Comparison of ENCODE assay signal across 10 cellular contexts in genomic region chr11:102139081-102139498, GRCh38. TPM values are rescaled to one million over a fixed set of nuclear protein-coding genes. Genes with fewer than 3 reads are reported as not detected.
DNase-seq lines count a peak whose midpoint lies in the region; ATAC-seq and TF ChIP-seq lines count a peak whose summit lies in the region.
"Had no signal": no experiment of that assay in that cellular context is flagged by ENCODE, and none has a peak within 500 bp of the region (broad histone marks: within the 10 kb centered on the region; RNA-seq: fewer than 3 reads in every experiment).

No MANE protein-coding gene starts in this region.

- no peak overlapping the region for H3K4ac ChIP-seq in mesenchymal stem cell (ENCODE audit: low read depth in 1 of 2, low read length in 2 of 2)

- intact Hi-C loops in Panc1 (cut with micrococcal nuclease; ENCODE audit: unreplicated experiment) (no loop called here), esophagus squamous epithelium (cut with DNase I) (no loop called here)
- intact Hi-C loops in activated CD4-positive, alpha-beta T cell treated with anti-CD3 and anti-CD28 coated beads for 36 hours (cut with DNase I, micrococcal nuclease): no loop called here

- no peak overlapping the region for H2BK5ac ChIP-seq in mesenchymal stem cell (ENCODE audit: low read depth, low read length, poor library complexity, severe bottlenecking)

- DNase-seq in Panc1 (ENCODE audit: low read depth, low spot score): no peak
- no peak for DNase-seq in esophagus squamous epithelium (lab: John Stamatoyannopoulos, UW)
- DNase-seq in mesenchymal stem cell: peak; percentile 86
- DNase-seq in substantia nigra (lab: John Stamatoyannopoulos, UW): no peak
- no peak for DNase-seq in activated naive CD4-positive, alpha-beta T cell treated with anti-CD3 and anti-CD28 coated beads, Interleukin-2, amount 50 U/mL, for 72 hours (ENCODE audit: low spot score in 2 of 2)
- DNase-seq in activated CD4-positive, alpha-beta T cell treated with anti-CD3 and anti-CD28 coated beads for 36 hours: no peak
- DNase-seq in HuH-7.5 (ENCODE audit: low spot score): no peak
- DNase-seq: BE2C; stimulated activated CD4-positive, alpha-beta T cell treated with anti-CD3 and anti-CD28 coated beads, Interleukin-15, amount 100 ng/mL, for 24 hours had no signal

- peaks cover 13% of the 10 kb centered on the region for H3K36me3 ChIP-seq in ACC112 (ENCODE audit: insufficient read depth, low read length)
- no peaks in the 10 kb centered on the region for H3K36me3 ChIP-seq in Panc1 (ENCODE audit: control insufficient read depth, insufficient read depth, low read length)
- peaks cover 0 to 7% (median 0%) of the 10 kb centered on the region in 3 donors for H3K36me3 ChIP-seq in esophagus squamous epithelium
- peaks cover 7 to 34% of the 10 kb centered on the region in 2 experiments for H3K36me3 ChIP-seq in mesenchymal stem cell (ENCODE audit: control insufficient read depth in 1 of 2, insufficient read depth in 2 of 2, low read depth in 1 of 2, low read length in 2 of 2)
- H3K36me3 ChIP-seq: BE2C had no signal

- H3K27me3 Mint-ChIP-seq in activated CD4-positive, alpha-beta T cell treated with anti-CD3 and anti-CD28 coated beads for 36 hours: peaks cover 9% of the 10 kb centered on the region

- no peak overlapping the region for H3K27ac Mint-ChIP-seq in activated naive CD4-positive, alpha-beta T cell treated with anti-CD3 and anti-CD28 coated beads, Interleukin-2, amount 50 U/mL, for 72 hours
- H3K27ac Mint-ChIP-seq in activated CD4-positive, alpha-beta T cell treated with anti-CD3 and anti-CD28 coated beads for 36 hours: no peak overlapping the region

- H4K91ac ChIP-seq in mesenchymal stem cell (ENCODE audit: low read length): no peak overlapping the region

- peak overlapping the region; percentile 73 for H3K9ac ChIP-seq in mesenchymal stem cell (ENCODE audit: low read length)

- H3K4me2 ChIP-seq in mesenchymal stem cell (ENCODE audit: low read length, poor library complexity, severe bottlenecking): no peak overlapping the region

- no peak overlapping the region for H3K14ac ChIP-seq in mesenchymal stem cell (ENCODE audit: low read length in 2 of 2)

- H3K18ac ChIP-seq in mesenchymal stem cell (ENCODE audit: low read depth in 1 of 2, low read length in 2 of 2): peak overlapping the region in 1 of 2 experiments; percentile 23

- WGBS in esophagus squamous epithelium, 2 donors: 11 to 18% methylated on average over 3 of the region's 3 CpGs
- 9% methylated on average over 2 of the region's 3 CpGs for WGBS in mesenchymal stem cell

- peak overlapping the region; percentile 95 for H3K27ac ChIP-seq in ACC112 (ENCODE audit: low read depth, low read length)
- H3K27ac ChIP-seq in Panc1 (ENCODE audit: low read length): peak overlapping the region; percentile 60
- peak overlapping the region; percentile 30 to 75 (median 38) for H3K27ac ChIP-seq in esophagus squamous epithelium
- H3K27ac ChIP-seq in mesenchymal stem cell (ENCODE audit: low read length, poor library complexity, severe bottlenecking): peak overlapping the region; percentile 33
- H3K27ac ChIP-seq in substantia nigra (ENCODE audit: low read depth, low read length, poor library complexity, severe bottlenecking): no peak overlapping the region

- H2BK120ac ChIP-seq in mesenchymal stem cell (ENCODE audit: low read depth, low read length): no peak overlapping the region

- POLR2A ChIA-PET in Panc1 (lab: Charles Lee): interaction anchor here (0.7 kb wide), 1 partner anchor 28 kb away, joined by 3 read pairs; no protein-coding TSS in a partner anchor
- POLR2A ChIA-PET in activated CD4-positive, alpha-beta T cell treated with anti-CD3 and anti-CD28 coated beads for 36 hours (lab: Charles Lee): interaction anchor here (1.6 kb wide), 1 partner anchor 131 kb away, joined by 5 read pairs; no protein-coding TSS in a partner anchor

- ATAC-seq in Panc1: peak; percentile 28; the same call in 1 of the 2 replicates
- ATAC-seq in activated naive CD4-positive, alpha-beta T cell treated with anti-CD3 and anti-CD28 coated beads, Interleukin-2, amount 50 U/mL, for 72 hours: no peak
- no peak for ATAC-seq in activated CD4-positive, alpha-beta T cell treated with anti-CD3 and anti-CD28 coated beads for 36 hours

- H2BK15ac ChIP-seq in mesenchymal stem cell (ENCODE audit: low read depth, poor library complexity, severe bottlenecking): no peak overlapping the region

- H3K4me3 ChIP-seq in ACC112 (ENCODE audit: low read depth, low read length) (peak overlapping the region; percentile 32), Panc1 (ENCODE audit: low read depth in 2 of 2, low read length in 2 of 2) (no peak overlapping the region), esophagus squamous epithelium (peak overlapping the region in 1 of 4 donors; percentile 6), mesenchymal stem cell (ENCODE audit: insufficient read depth in 1 of 2, low read depth in 1 of 2, low read length in 2 of 2) (peak overlapping the region in 1 of 2 experiments; percentile 28)

- H2BK12ac ChIP-seq in mesenchymal stem cell (ENCODE audit: low read length in 2 of 2): no peak overlapping the region

- CTCF ChIA-PET in Panc1 (lab: Charles Lee): interaction anchor here (0.7 kb wide), 3 partner anchors 60 to 313 kb away, joined by 3 to 4 read pairs (median 3); no protein-coding TSS in a partner anchor
- CTCF ChIA-PET in activated CD4-positive, alpha-beta T cell treated with anti-CD3 and anti-CD28 coated beads for 36 hours (lab: Charles Lee): interaction anchor here (0.6 kb wide), 1 partner anchor 22 kb away, joined by 3 read pairs; no protein-coding TSS in a partner anchor

- H3K79me2 ChIP-seq in ACC112 (ENCODE audit: control insufficient read depth, insufficient read depth, low read length, unreplicated experiment): peaks cover 90% of the 10 kb centered on the region

- no TSS peak for BruUV-seq in Panc1 (replicated peaks; lab: Mats Ljungman, UMichigan)

- H3K23ac ChIP-seq in mesenchymal stem cell (ENCODE audit: low read length in 2 of 2): no peak overlapping the region

- no peaks in the 10 kb centered on the region for H3K79me1 ChIP-seq in mesenchymal stem cell (replicated peaks; ENCODE audit: low read length, poor library complexity, severe bottlenecking)

- no peak overlapping the region for H3K4me3 Mint-ChIP-seq in activated CD4-positive, alpha-beta T cell treated with anti-CD3 and anti-CD28 coated beads for 36 hours

- H3K27me3 ChIP-seq in ACC112 (ENCODE audit: insufficient read depth, low read length) (no peaks in the 10 kb centered on the region), Panc1 (ENCODE audit: control insufficient read depth, insufficient read depth, low read length) (no peaks in the 10 kb centered on the region), esophagus squamous epithelium (no peaks in the 10 kb centered on the region), mesenchymal stem cell (ENCODE audit: control insufficient read depth in 1 of 2, insufficient read depth in 1 of 2, low read length in 2 of 2) (no peaks in the 10 kb centered on the region)
- H3K27me3 ChIP-seq: BE2C had no signal

- H3K9me3 ChIP-seq in Panc1 (ENCODE audit: control insufficient read depth, insufficient read depth, low read depth, low read length) (peaks cover 3% of the 10 kb centered on the region; the same call in 1 of the 2 replicates), esophagus squamous epithelium (no peaks in the 10 kb centered on the region), mesenchymal stem cell (ENCODE audit: control insufficient read depth, low read length) (no peaks in the 10 kb centered on the region)
- H3K9me3 ChIP-seq: BE2C had no signal

- TF ChIP-seq CTCF in Panc1 (IDR thresholded peaks at IDR 0.05): no peak
- TF ChIP-seq CTCF in esophagus squamous epithelium (IDR thresholded peaks at IDR 0.05): no peak

- no peaks in the 10 kb centered on the region for H3K4me1 Mint-ChIP-seq in activated CD4-positive, alpha-beta T cell treated with anti-CD3 and anti-CD28 coated beads for 36 hours

- H3K4me1 ChIP-seq in ACC112 (ENCODE audit: control insufficient read depth, insufficient read depth, low read length, unreplicated experiment) (peaks cover 44% of the 10 kb centered on the region), Panc1 (ENCODE audit: control insufficient read depth, insufficient read depth, low read length) (peaks cover 29% of the 10 kb centered on the region), esophagus squamous epithelium (peaks cover 9 to 56% (median 15%) of the 10 kb centered on the region in 3 donors), mesenchymal stem cell (ENCODE audit: control insufficient read depth, insufficient read depth, low read depth, low read length) (no peaks in the 10 kb centered on the region)
- H3K4me1 ChIP-seq: BE2C had no signal

- H4K8ac ChIP-seq in mesenchymal stem cell (ENCODE audit: low read length): no peak overlapping the region

- H2AK5ac ChIP-seq in mesenchymal stem cell (ENCODE audit: low read length, severe bottlenecking): no peak overlapping the region

- H2AFZ ChIP-seq in ACC112 (ENCODE audit: low read length, unreplicated experiment): no peak overlapping the region
- H2AFZ ChIP-seq in mesenchymal stem cell (ENCODE audit: low read depth, low read length): no peak overlapping the region

- H3K36me3 Mint-ChIP-seq in activated naive CD4-positive, alpha-beta T cell treated with anti-CD3 and anti-CD28 coated beads, Interleukin-2, amount 50 U/mL, for 72 hours: no peaks in the 10 kb centered on the region
- H3K36me3 Mint-ChIP-seq in activated CD4-positive, alpha-beta T cell treated with anti-CD3 and anti-CD28 coated beads for 36 hours (ENCODE audit: low read depth): no peaks in the 10 kb centered on the region

- in situ Hi-C loops in Panc1 (cut with HindIII; ENCODE audit: low pct_unique_long_range_greater_than_20kb, low sequenced_read_pairs): no loop called here

- no peak for TF ChIP-seq POLR2A in esophagus squamous epithelium (IDR thresholded peaks at IDR 0.05)

- no peaks in the 10 kb centered on the region for H3K9me3 Mint-ChIP-seq in activated naive CD4-positive, alpha-beta T cell treated with anti-CD3 and anti-CD28 coated beads, Interleukin-2, amount 50 U/mL, for 72 hours
- H3K9me3 Mint-ChIP-seq in activated CD4-positive, alpha-beta T cell treated with anti-CD3 and anti-CD28 coated beads for 36 hours (ENCODE audit: low read depth): no peaks in the 10 kb centered on the region

RNA-seq across cellular contexts. Expression of gene YAP1, which starts 28.8 kb away (rescaled TPM):
- total RNA-seq in Panc1 (2021; ENCODE audit: unreplicated experiment) (158 TPM), esophagus squamous epithelium (100 to 1,000 TPM in 3 of 4 donors, 10 to 100 TPM in 1; 97.0 to 177 (median 142) TPM)
- 103 TPM for polyA plus RNA-seq in Panc1 (2012; ENCODE audit: insufficient read length)
- polyA plus RNA-seq in mesenchymal stem cell (2013, experiment 1 of 2): 85.8 TPM
- polyA plus RNA-seq in mesenchymal stem cell (2013, experiment 2 of 2): 87.1 TPM
- under 1 TPM; 0.62 to 0.75 TPM for total RNA-seq in activated naive CD4-positive, alpha-beta T cell treated with anti-CD3 and anti-CD28 coated beads, Interleukin-2, amount 50 U/mL, for 72 hours
- under 1 TPM; 0.21 to 0.25 TPM for total RNA-seq in activated CD4-positive, alpha-beta T cell treated with anti-CD3 and anti-CD28 coated beads for 36 hours

Comparison
In these comparisons a context has a peak if more than half of its experiments do, and no peak if none do; other contexts are left out.
1. RNA of gene YAP1, which starts 28.8 kb away (total RNA-seq): 158 TPM in Panc1 (single experiment) and 97.0 to 177 TPM in esophagus squamous epithelium; 0.62 to 0.75 TPM in activated naive CD4-positive, alpha-beta T cell treated with anti-CD3 and anti-CD28 coated beads, Interleukin-2, amount 50 U/mL, for 72 hours and 0.21 to 0.25 TPM in activated CD4-positive, alpha-beta T cell treated with anti-CD3 and anti-CD28 coated beads for 36 hours; every median in the first group is over 10 times any median in the second.